In the genomic region with DNA sequence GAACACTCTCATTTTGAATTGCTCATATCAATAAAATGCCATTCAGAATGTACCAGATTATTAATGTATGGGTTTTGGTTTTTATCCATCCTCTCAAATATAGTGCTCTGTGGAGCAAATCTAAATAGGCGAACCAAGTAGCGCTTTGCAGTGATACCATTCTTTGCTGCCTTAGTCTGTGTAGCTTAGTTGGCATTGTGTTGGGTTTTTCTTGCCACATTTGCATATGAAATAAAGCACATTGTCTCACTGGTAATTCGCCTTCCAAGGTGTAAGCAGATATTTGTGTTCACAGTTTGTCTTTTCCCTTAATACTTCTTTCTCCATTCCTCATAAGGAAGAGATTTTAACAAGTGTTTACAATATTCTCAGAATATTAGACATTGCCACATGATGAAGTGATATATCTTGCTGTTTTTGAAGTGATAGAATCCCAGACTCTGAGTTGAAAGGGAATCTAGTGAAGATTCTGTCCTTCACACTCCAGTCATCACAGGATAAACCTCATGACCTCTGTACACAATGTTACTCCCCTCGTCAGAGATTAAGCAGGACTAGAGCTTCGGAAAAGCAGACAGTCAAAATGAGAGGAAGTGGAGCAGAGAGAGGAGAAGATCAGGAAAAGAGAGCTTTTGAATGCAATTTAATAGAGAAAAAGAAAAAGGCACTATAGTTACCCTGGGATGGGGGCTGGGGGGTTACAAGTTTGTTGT, we compare ENCODE assay signal across 35 cellular contexts. TPM values are rescaled to one million over a fixed set of nuclear protein-coding genes. Genes with fewer than 3 reads are reported as not detected.
"Had no signal": no experiment of that assay in that cellular context is flagged by ENCODE, and none has a peak within 500 bp of the region (broad histone marks: within the 10 kb centered on the region; RNA-seq: fewer than 3 reads in every experiment).

No MANE protein-coding gene starts in this region.

- FAIRE-seq: RCC 7860 had no signal

- H3K4me1 Mint-ChIP-seq: activated naive CD8-positive, alpha-beta T cell treated with anti-CD3 and anti-CD28 coated beads for 36 hours; activated T-helper 17 cell treated with anti-CD3 and anti-CD28 coated beads, Interleukin-2, amount 50 U/mL, for 72 hours had no signal

- H3K4me3 Mint-ChIP-seq: activated CD4-positive, alpha-beta T cell treated with anti-CD3 and anti-CD28 coated beads, Interleukin-2, amount 10 ng/mL, durations not matched to agents 24 days and 14 days; activated CD8-positive, alpha-beta T cell treated with anti-CD3 and anti-CD28 coated beads for 36 hours; activated naive CD8-positive, alpha-beta T cell treated with anti-CD3 and anti-CD28 coated beads for 36 hours; activated T-cell treated with anti-CD3 and anti-CD28 coated beads, Interleukin-2, amount 50 U/mL, for 72 hours; activated T-helper 17 cell treated with anti-CD3 and anti-CD28 coated beads, Interleukin-2, amount 50 U/mL, for 72 hours had no signal

- H3K9me3 Mint-ChIP-seq: activated CD4-positive, alpha-beta T cell treated with anti-CD3 and anti-CD28 coated beads, Interleukin-2, amount 10 ng/mL, durations not matched to agents 24 days and 14 days; activated naive CD8-positive, alpha-beta T cell treated with anti-CD3 and anti-CD28 coated beads for 36 hours; activated T-cell treated with anti-CD3 and anti-CD28 coated beads, Interleukin-2, amount 50 U/mL, for 72 hours; activated T-helper 17 cell treated with anti-CD3 and anti-CD28 coated beads, Interleukin-2, amount 50 U/mL, for 72 hours had no signal

- DNase-seq: activated CD4-positive, alpha-beta T cell treated with anti-CD3 and anti-CD28 coated beads, Interleukin-2, amount 10 ng/mL, durations not matched to agents 24 days and 14 days; activated CD4-positive, alpha-beta T cell treated with anti-CD3 and anti-CD28 coated beads, Interleukin-2, amount 50 U/mL, for 4 hours; activated CD4-positive, CD25-positive, alpha-beta regulatory T cell; activated CD8-positive, alpha-beta T cell treated with anti-CD3 and anti-CD28 coated beads for 36 hours; activated effector memory CD4-positive, alpha-beta T cell treated with anti-CD3 and anti-CD28 coated beads, Interleukin-2, amount 50 U/mL, for 16 hours; activated naive CD4-positive, alpha-beta T cell; activated naive CD4-positive, alpha-beta T cell treated with anti-CD3 and anti-CD28 coated beads, Interleukin-2, amount 50 U/mL, for 16 hours; activated naive CD8-positive, alpha-beta T cell treated with anti-CD3 and anti-CD28 coated beads for 36 hours; activated T-cell treated with anti-CD3 and anti-CD28 coated beads, Interleukin-2, amount 50 U/mL, for 1 hour; activated T-cell treated with anti-CD3 and anti-CD28 coated beads, Interleukin-2, amount 50 U/mL, for 72 hours; amniotic stem cell; aorta; cerebellar nuclear complex; Kasumi-1; KG1; MG63; NCI-H1048; NCI-H1105 treated with DMSO at 0.1 percent for 48 hours; NCI-H1436 treated with DMSO at 0.1 percent for 48 hours; NCI-H1694 treated with DMSO at 0.1 percent for 48 hours; NCI-H2029; NCI-H510A treated with DMSO at 0.1 percent for 48 hours; PC-3; SIG-M5; SW 1271; T-helper 1 cell; T-helper 2 cell; T-helper 9 cell had no signal

- ATAC-seq: activated CD8-positive, alpha-beta T cell treated with anti-CD3 and anti-CD28 coated beads for 36 hours; PC-3; Right ventricle myocardium inferior had no signal

- H3K27ac Mint-ChIP-seq: activated CD4-positive, alpha-beta T cell treated with anti-CD3 and anti-CD28 coated beads, Interleukin-2, amount 10 ng/mL, durations not matched to agents 24 days and 14 days; activated CD8-positive, alpha-beta T cell treated with anti-CD3 and anti-CD28 coated beads for 36 hours; activated naive CD8-positive, alpha-beta T cell treated with anti-CD3 and anti-CD28 coated beads for 36 hours; activated T-cell treated with anti-CD3 and anti-CD28 coated beads, Interleukin-2, amount 50 U/mL, for 72 hours; activated T-helper 17 cell treated with anti-CD3 and anti-CD28 coated beads, Interleukin-2, amount 50 U/mL, for 72 hours had no signal

- H3K9me3 ChIP-seq: breast epithelium had no signal

- H3K36me3 Mint-ChIP-seq: activated naive CD8-positive, alpha-beta T cell treated with anti-CD3 and anti-CD28 coated beads for 36 hours had no signal

- H3K27me3 ChIP-seq: breast epithelium had no signal

- H3K27ac ChIP-seq: RWPE1, VCaP had no signal

- H3K4me1 ChIP-seq: breast epithelium had no signal

- H3K4me3 ChIP-seq: breast epithelium, MG63 had no signal

- H3K36me3 ChIP-seq: breast epithelium, MG63 had no signal

RNA-seq across cellular contexts. Expression of a gene that starts 16.5 kb away (rescaled TPM):
- total RNA-seq: activated CD8-positive, alpha-beta memory T cell treated with anti-CD3 and anti-CD28 coated beads for 36 hours; activated CD8-positive, alpha-beta T cell treated with anti-CD3 and anti-CD28 coated beads for 36 hours; activated T-cell treated with anti-CD3 and anti-CD28 coated beads, Interleukin-2, amount 50 U/mL, for 72 hours; activated T-helper 17 cell treated with anti-CD3 and anti-CD28 coated beads, Interleukin-2, amount 50 U/mL, for 72 hours; breast epithelium; PC-3; Right ventricle myocardium inferior had no signal
- polyA plus RNA-seq: aorta had no signal
